Comparison of ENCODE assay signal across 39 cellular contexts in genomic region chr3:188106006-188106405, GRCh38.
"Had no signal": no experiment of that assay in that cellular context is flagged by ENCODE, and none has a peak within 500 bp of the region (broad histone marks: within the 10 kb centered on the region; RNA-seq: fewer than 3 reads in every experiment).

No MANE protein-coding gene starts in this region.

- H3K9me3 Mint-ChIP-seq: activated naive CD4-positive, alpha-beta T cell treated with anti-CD3 and anti-CD28 coated beads for 36 hours; activated naive CD4-positive, alpha-beta T cell treated with anti-CD3 and anti-CD28 coated beads, Interleukin-2, amount 50 U/mL, for 24 hours; activated naive CD8-positive, alpha-beta T cell treated with anti-CD3 and anti-CD28 coated beads for 36 hours; activated T-cell treated with anti-CD3 and anti-CD28 coated beads, Interleukin-2, amount 50 U/mL, for 24 hours; activated T-cell treated with anti-CD3 and anti-CD28 coated beads, Interleukin-2, amount 50 U/mL, for 4 hours; activated T-helper 17 cell treated with anti-CD3 and anti-CD28 coated beads, Interleukin-2, amount 50 U/mL, for 72 hours; brain; central memory CD8-positive, alpha-beta T cell had no signal

- H3K4me3 Mint-ChIP-seq: activated naive CD4-positive, alpha-beta T cell treated with anti-CD3 and anti-CD28 coated beads for 36 hours; activated naive CD4-positive, alpha-beta T cell treated with anti-CD3 and anti-CD28 coated beads, Interleukin-2, amount 10 ng/mL, durations not matched to agents 7 days and 5 days; activated naive CD4-positive, alpha-beta T cell treated with anti-CD3 and anti-CD28 coated beads, Interleukin-2, amount 50 U/mL, for 24 hours; activated naive CD8-positive, alpha-beta T cell; activated naive CD8-positive, alpha-beta T cell treated with anti-CD3 and anti-CD28 coated beads for 36 hours; activated naive CD8-positive, alpha-beta T cell treated with anti-CD3 and anti-CD28 coated beads, Interleukin-2, amount 10 ng/mL, durations not matched to agents 7 days and 5 days; activated naive CD8-positive, alpha-beta T cell treated with anti-CD3 and anti-CD28 coated beads, Interleukin-2, amount 50 U/mL, for 24 hours; activated T-cell treated with anti-CD3 and anti-CD28 coated beads, Interleukin-2, amount 50 U/mL, for 24 hours; activated T-cell treated with anti-CD3 and anti-CD28 coated beads, Interleukin-2, amount 50 U/mL, for 4 hours; activated T-cell treated with anti-CD3 and anti-CD28 coated beads, Interleukin-2, amount 50 U/mL, for 72 hours; activated T-helper 1 cell treated with anti-CD3 and anti-CD28 coated beads, Interleukin-12 subunit alpha, Interleukin-12 subunit beta, Interleukin-2, Interleukin-4 antibody, amounts not matched to agents 30 ng/mL and 10 ng/mL and 1 ng/mL, durations not matched to agents 14 hours and 24 hours and 36 hours; activated T-helper 17 cell treated with anti-CD3 and anti-CD28 coated beads, Interleukin-2, amount 50 U/mL, for 72 hours; brain; central memory CD8-positive, alpha-beta T cell had no signal

- H3K27ac Mint-ChIP-seq: activated naive CD4-positive, alpha-beta T cell treated with anti-CD3 and anti-CD28 coated beads for 36 hours; activated naive CD4-positive, alpha-beta T cell treated with anti-CD3 and anti-CD28 coated beads, Interleukin-2, amount 10 ng/mL, durations not matched to agents 7 days and 5 days; activated naive CD4-positive, alpha-beta T cell treated with anti-CD3 and anti-CD28 coated beads, Interleukin-2, amount 50 U/mL, for 24 hours; activated naive CD4-positive, alpha-beta T cell treated with anti-CD3 and anti-CD28 coated beads, Interleukin-2, amount 50 U/mL, for 72 hours; activated naive CD8-positive, alpha-beta T cell; activated naive CD8-positive, alpha-beta T cell treated with anti-CD3 and anti-CD28 coated beads for 36 hours; activated naive CD8-positive, alpha-beta T cell treated with anti-CD3 and anti-CD28 coated beads, Interleukin-2, amount 10 ng/mL, durations not matched to agents 7 days and 5 days; activated naive CD8-positive, alpha-beta T cell treated with anti-CD3 and anti-CD28 coated beads, Interleukin-2, amount 50 U/mL, for 24 hours; activated T-cell treated with anti-CD3 and anti-CD28 coated beads, Interleukin-2, amount 50 U/mL, for 24 hours; activated T-cell treated with anti-CD3 and anti-CD28 coated beads, Interleukin-2, amount 50 U/mL, for 72 hours; activated T-helper 1 cell treated with anti-CD3 and anti-CD28 coated beads, Interleukin-12 subunit alpha, Interleukin-12 subunit beta, Interleukin-2, Interleukin-4 antibody, amounts not matched to agents 30 ng/mL and 10 ng/mL and 1 ng/mL, durations not matched to agents 14 hours and 24 hours and 36 hours; activated T-helper 17 cell treated with anti-CD3 and anti-CD28 coated beads, Interleukin-2, amount 50 U/mL, for 72 hours; activated T-helper 2 cell treated with anti-CD3 and anti-CD28 coated beads, Interferon-gamma antibody, Interleukin-2, Interleukin-4, amounts not matched to agents 10 μg/mL and 5 μg/mL and 100 μg/mL, durations not matched to agents 14 hours and 24 hours and 36 hours; brain had no signal

- H3K36me3 Mint-ChIP-seq: activated naive CD4-positive, alpha-beta T cell treated with anti-CD3 and anti-CD28 coated beads, Interleukin-2, amount 50 U/mL, for 24 hours; activated naive CD8-positive, alpha-beta T cell; activated naive CD8-positive, alpha-beta T cell treated with anti-CD3 and anti-CD28 coated beads for 36 hours; brain had no signal

- H3K4me3 ChIP-seq: adrenal gland, ascending aorta, body of pancreas, breast epithelium, cardiac muscle cell had no signal

- FAIRE-seq: astrocyte, bronchial epithelial cell had no signal

- ATAC-seq: activated naive CD4-positive, alpha-beta T cell treated with anti-CD3 and anti-CD28 coated beads, Interleukin-2, amount 50 U/mL, for 72 hours; activated naive CD8-positive, alpha-beta T cell treated with anti-CD3 and anti-CD28 coated beads, Interleukin-2, amount 50 U/mL, for 24 hours; activated T-cell treated with anti-CD3 and anti-CD28 coated beads, Interleukin-2, amount 50 U/mL, for 4 hours; activated T-cell treated with anti-CD3 and anti-CD28 coated beads, Interleukin-2, amount 50 U/mL, for 72 hours; activated T-helper 17 cell treated with anti-CD3 and anti-CD28 coated beads, Interleukin-2, amount 50 U/mL, for 72 hours; body of pancreas had no signal

- H3K27ac ChIP-seq: adrenal gland, ascending aorta, body of pancreas, brain microvascular endothelial cell, breast epithelium, cardiac muscle cell had no signal

- H3K36me3 ChIP-seq: adrenal gland, ascending aorta, brain microvascular endothelial cell, breast epithelium, cardiac muscle cell had no signal

- H3K4me1 ChIP-seq: adrenal gland, ascending aorta, body of pancreas, breast epithelium had no signal

- H3K9me3 ChIP-seq: adrenal gland, body of pancreas had no signal

- H3K27me3 Mint-ChIP-seq: activated naive CD4-positive, alpha-beta T cell treated with anti-CD3 and anti-CD28 coated beads, Interleukin-2, amount 50 U/mL, for 24 hours; activated naive CD8-positive, alpha-beta T cell; activated naive CD8-positive, alpha-beta T cell treated with anti-CD3 and anti-CD28 coated beads for 36 hours; activated naive CD8-positive, alpha-beta T cell treated with anti-CD3 and anti-CD28 coated beads, Interleukin-2, amount 50 U/mL, for 24 hours; activated T-helper 17 cell treated with anti-CD3 and anti-CD28 coated beads, Interleukin-2, amount 50 U/mL, for 72 hours; central memory CD8-positive, alpha-beta T cell had no signal

- DNase-seq: activated effector memory CD4-positive, alpha-beta T cell treated with anti-CD3 and anti-CD28 coated beads, Interleukin-2, amount 50 U/mL, for 16 hours; activated effector memory CD4-positive, alpha-beta T cell treated with Interleukin-2 at 50 U/mL for 16 hours; activated gamma-delta T cell; activated gamma-delta T cell treated with Interleukin-2 at 50 U/mL for 16 hours; activated naive CD4-positive, alpha-beta T cell; activated naive CD4-positive, alpha-beta T cell treated with anti-CD3 and anti-CD28 coated beads for 36 hours; activated naive CD4-positive, alpha-beta T cell treated with anti-CD3 and anti-CD28 coated beads, Interleukin-2, amount 10 ng/mL, durations not matched to agents 7 days and 5 days; activated naive CD4-positive, alpha-beta T cell treated with anti-CD3 and anti-CD28 coated beads, Interleukin-2, amount 50 U/mL, for 16 hours; activated naive CD4-positive, alpha-beta T cell treated with Interleukin-2 at 50 U/mL for 16 hours; activated naive CD8-positive, alpha-beta T cell treated with anti-CD3 and anti-CD28 coated beads for 36 hours; activated naive CD8-positive, alpha-beta T cell treated with anti-CD3 and anti-CD28 coated beads, Interleukin-2, amount 10 ng/mL, durations not matched to agents 7 days and 5 days; activated naive CD8-positive, alpha-beta T cell treated with anti-CD3 and anti-CD28 coated beads, Interleukin-2, amount 50 U/mL, for 24 hours; activated T-cell treated with anti-CD3 and anti-CD28 coated beads, Interleukin-2, amount 50 U/mL, for 24 hours; activated T-cell treated with anti-CD3 and anti-CD28 coated beads, Interleukin-2, amount 50 U/mL, for 4 hours; activated T-cell treated with anti-CD3 and anti-CD28 coated beads, Interleukin-2, amount 50 U/mL, for 48 hours; activated T-cell treated with anti-CD3 and anti-CD28 coated beads, Interleukin-2, amount 50 U/mL, for 72 hours; adrenal gland; amniotic stem cell; amygdala; anterior cingulate cortex; aorta; body of pancreas; brain microvascular endothelial cell; caudate nucleus; central memory CD4-positive, alpha-beta T cell; cerebellar nuclear complex had no signal

- H3K4me1 Mint-ChIP-seq: activated naive CD8-positive, alpha-beta T cell treated with anti-CD3 and anti-CD28 coated beads for 36 hours; activated T-helper 17 cell treated with anti-CD3 and anti-CD28 coated beads, Interleukin-2, amount 50 U/mL, for 72 hours had no signal

- H3K27me3 ChIP-seq: adrenal gland, ascending aorta, body of pancreas, brain microvascular endothelial cell, breast epithelium had no signal
